In the genomic region with DNA sequence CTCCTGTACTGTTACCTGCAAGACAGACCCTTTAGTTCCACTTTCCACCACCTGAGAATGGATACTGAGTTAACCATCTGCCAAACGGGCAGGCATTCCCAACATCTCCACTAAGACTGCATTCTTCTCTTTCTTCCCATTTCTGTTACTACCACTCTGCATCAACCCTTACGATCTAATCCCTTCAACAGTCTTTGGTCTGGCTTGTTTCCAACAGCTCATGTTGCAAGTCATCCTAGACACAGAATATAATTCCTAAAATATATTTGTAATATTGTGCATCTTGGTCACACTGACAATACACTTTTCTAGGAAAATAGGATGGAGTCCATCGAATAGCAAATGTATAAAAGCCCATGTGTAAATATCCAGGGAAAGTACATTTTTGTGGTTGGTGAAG, we compare ENCODE assay signal across 27 cellular contexts.
A peak's percentile ranks its signal among the peaks of the same experiment; 100 is the strongest.
DNase-seq lines count a peak whose midpoint lies in the region; ATAC-seq and TF ChIP-seq lines count a peak whose summit lies in the region.
"Had no signal": no experiment of that assay in that cellular context is flagged by ENCODE, and none has a peak within 500 bp of the region (broad histone marks: within the 10 kb centered on the region; RNA-seq: fewer than 3 reads in every experiment).

No MANE protein-coding gene starts in this region.

- H3K4me3 ChIP-seq in adipocyte (ENCODE audit: low read length) (no peak overlapping the region), fibroblast of the aortic adventitia (ENCODE audit: low read depth, low read length) (no peak overlapping the region), tibial artery (no peak overlapping the region), lower leg skin (ENCODE audit: low read depth, poor library complexity, severe bottlenecking) (no peak overlapping the region)
- H3K4me3 ChIP-seq: heart left ventricle, thoracic aorta had no signal

- H3K9me3 ChIP-seq in adipocyte (ENCODE audit: control insufficient read depth, low read length): no peaks in the 10 kb centered on the region
- no peaks in the 10 kb centered on the region for H3K9me3 ChIP-seq in tibial artery
- H3K9me3 ChIP-seq: heart left ventricle, thoracic aorta had no signal

- ATAC-seq in GM21717 (IDR thresholded peaks at IDR 0.05; ENCODE audit: unreplicated experiment): no peak
- ATAC-seq: esophagus mucosa; heart left ventricle; naive thymus-derived CD8-positive, alpha-beta T cell; Right ventricle myocardium inferior; stimulated activated naive B cell treated with anti-CD40 and anti-IgM and Interleukin-4, amounts not matched to agents 10 μg/mL and 1 μg/mL and 100 μg/mL, for 72 hours had no signal

- H3K27me3 ChIP-seq in adipocyte (replicated peaks; ENCODE audit: control insufficient read depth, insufficient read depth, low read length): no peaks in the 10 kb centered on the region
- H3K27me3 ChIP-seq in tibial artery: no peaks in the 10 kb centered on the region
- H3K27me3 ChIP-seq: heart left ventricle had no signal

- peak; percentile 38 for DNase-seq in EH (ENCODE audit: low read depth)
- DNase-seq in NCI-H2029 treated with DMSO at 0.1 percent for 48 hours (lab: John Stamatoyannopoulos, UW): peak; percentile 29
- peak; percentile 72 for DNase-seq in adipocyte (ENCODE audit: low read depth)
- peak; percentile 35 for DNase-seq in fibroblast of the aortic adventitia (ENCODE audit: low read depth)
- no peak for DNase-seq in tibial artery
- DNase-seq in stimulated activated naive CD4-positive, alpha-beta T cell (lab: John Stamatoyannopoulos, UW): no peak
- DNase-seq in lower leg skin (ENCODE audit: low spot score in 2 of 2): no peak
- DNase-seq: activated CD4-positive, alpha-beta T cell treated with anti-CD3 and anti-CD28 coated beads for 1 hour; activated CD8-positive, alpha-beta memory T cell treated with anti-CD3 and anti-CD28 coated beads for 24 hours; activated naive CD4-positive, alpha-beta T cell; activated T-cell treated with anti-CD3 and anti-CD28 coated beads, Interleukin-2, amount 50 U/mL, for 24 hours; anterior cingulate cortex; CD4-positive, CD25-positive, alpha-beta regulatory T cell; effector memory CD4-positive, alpha-beta T cell; GDM1; HCEC 1CT; heart left ventricle; Karpas-422; naive thymus-derived CD8-positive, alpha-beta T cell; NCI-H1092; NCI-H2081 treated with DMSO at 0.1 percent for 48 hours; stimulated activated CD4-positive, alpha-beta T cell treated with anti-CD3 and anti-CD28 coated beads, Interleukin-2, amount 100 ng/mL, for 48 hours; stimulated activated naive B cell treated with anti-CD40 and anti-IgM and Interleukin-4, amounts not matched to agents 10 μg/mL and 1 μg/mL and 100 μg/mL, for 72 hours had no signal

- no peaks in the 10 kb centered on the region for H3K4me1 ChIP-seq in adipocyte (ENCODE audit: control insufficient read depth, insufficient read depth, low read length)
- no peaks in the 10 kb centered on the region for H3K4me1 ChIP-seq in tibial artery

- TF ChIP-seq POLR2A in lower leg skin (IDR thresholded peaks at IDR 0.05): no peak

- no peak overlapping the region for H3K9ac ChIP-seq in adipocyte (ENCODE audit: low read length)

- intact Hi-C loops in tibial artery (cut with DNase I; ENCODE audit: low total_unique reads): no loop called here
- intact Hi-C loops in lower leg skin (cut with DNase I; ENCODE audit: low total_unique reads): no loop called here

- no peak overlapping the region for H3K27ac ChIP-seq in tibial artery
- H3K27ac ChIP-seq: heart left ventricle, thoracic aorta had no signal

- H3K36me3 ChIP-seq in adipocyte (ENCODE audit: control insufficient read depth, insufficient read depth, low read length, severe bottlenecking): no peaks in the 10 kb centered on the region
- H3K36me3 ChIP-seq in tibial artery: peaks cover 0 to 15% (median 6%) of the 10 kb centered on the region in 3 donors
- H3K36me3 ChIP-seq: thoracic aorta had no signal

- 82 to 85% methylated on average over 3 of the region's 3 CpGs for WGBS in lower leg skin, 2 donors

- TF ChIP-seq CTCF in fibroblast of the aortic adventitia (IDR thresholded peaks at IDR 0.05; ENCODE audit: insufficient read depth, low read length): no peak
- TF ChIP-seq CTCF in tibial artery (IDR thresholded peaks at IDR 0.05): no peak
- no peak for TF ChIP-seq CTCF in lower leg skin (IDR thresholded peaks at IDR 0.05)

Comparison
In these comparisons a context has a peak if more than half of its experiments do, and no peak if none do; other contexts are left out.
1. DNase-seq: peak in EH (single experiment), NCI-H2029 treated with DMSO at 0.1 percent for 48 hours (single experiment), adipocyte (single experiment) and fibroblast of the aortic adventitia (single experiment); none in tibial artery (0 of 2), stimulated activated naive CD4-positive, alpha-beta T cell (0 of 6) and lower leg skin (0 of 2).